10 cellular contexts compared by ENCODE assay signal in genomic region chr11:2302280-2302843, GRCh38. TPM values are rescaled to one million over a fixed set of nuclear protein-coding genes. Genes with fewer than 3 reads are reported as not detected.
DNase-seq lines count a peak whose midpoint lies in the region; ATAC-seq and TF ChIP-seq lines count a peak whose summit lies in the region.
"Had no signal": no experiment of that assay in that cellular context is flagged by ENCODE, and none has a peak within 500 bp of the region (broad histone marks: within the 10 kb centered on the region; RNA-seq: fewer than 3 reads in every experiment).

No MANE protein-coding gene starts in this region.

- no peaks in the 10 kb centered on the region for H3K79me2 ChIP-seq in SK-N-SH (ENCODE audit: insufficient read depth)

- no peaks in the 10 kb centered on the region for H3K9me2 ChIP-seq in SK-N-SH

- no peak overlapping the region for H3K9ac ChIP-seq in SK-N-SH

- WGBS in SK-N-SH (ENCODE audit: low lambda C conversion rate): 100% methylated on average over 2 of the region's 15 CpGs

- H3K9me3 Mint-ChIP-seq in activated B cell treated with CpG ODN at 0.5 μM for 24 hours (no peaks in the 10 kb centered on the region), chondrocyte (ENCODE audit: low read depth) (no peaks in the 10 kb centered on the region)
- no peaks in the 10 kb centered on the region for H3K9me3 Mint-ChIP-seq in stimulated activated naive CD8-positive, alpha-beta T cell treated with anti-CD3 and anti-CD28 coated beads, Interleukin-15, amount 100 ng/mL, for 72 hours

- H3K36me3 Mint-ChIP-seq in activated B cell treated with CpG ODN at 0.5 μM for 24 hours (ENCODE audit: low read depth) (peaks cover 8% of the 10 kb centered on the region), chondrocyte (ENCODE audit: low read depth) (no peaks in the 10 kb centered on the region)

- CTCF ChIA-PET in SK-N-SH (lab: Yijun Ruan, JAX): interaction anchor here (0.7 to 13.9 kb wide), 7 partner anchors 33 to 230 kb away, joined by 3 to 318 read pairs (median 5); partner anchors contain the start of gene TSSC4
- CTCF ChIA-PET in activated B cell treated with CpG ODN at 0.5 μM for 24 hours (lab: Charles Lee): interaction anchor here (0.9 to 11.2 kb wide), 3 partner anchors 98 to 151 kb away, joined by 3 to 321 read pairs (median 5); partner anchors contain the start of gene TSSC4

- H3F3A ChIP-seq in SK-N-SH (replicated peaks; ENCODE audit: insufficient read depth): peaks cover 4% of the 10 kb centered on the region

- H4K20me1 ChIP-seq in SK-N-SH (ENCODE audit: insufficient read depth): no peaks in the 10 kb centered on the region

- POLR2A ChIA-PET in SK-N-SH (lab: Yijun Ruan, JAX): interaction anchor here (0.8 to 1.2 kb wide), 2 partner anchors 9 to 109 kb away, joined by 3 to 4 read pairs; no protein-coding TSS in a partner anchor
- POLR2A ChIA-PET in activated B cell treated with CpG ODN at 0.5 μM for 24 hours (lab: Charles Lee): interaction anchor here (0.7 to 2.9 kb wide), 8 partner anchors 33 to 118 kb away, joined by 3 to 21 read pairs (median 7); partner anchors contain the start of genes ASCL2, CD81 and TSSC4

- H3K4me3 Mint-ChIP-seq in activated B cell treated with CpG ODN at 0.5 μM for 24 hours (peak overlapping the region; percentile 85), chondrocyte (ENCODE audit: unreplicated experiment) (no peak overlapping the region)
- peak overlapping the region; percentile 97 to 98 for H3K4me3 Mint-ChIP-seq in stimulated activated naive CD8-positive, alpha-beta T cell treated with anti-CD3 and anti-CD28 coated beads, Interleukin-15, amount 100 ng/mL, for 72 hours

- H3K4me3 ChIP-seq in SK-N-SH (ENCODE audit: low read depth in 2 of 2, low read length in 1 of 2) (no peak overlapping the region), left ventricle myocardium inferior (peak overlapping the region; percentile 67)

- H3K36me3 ChIP-seq in SK-N-SH (replicated peaks in 1 of 2; ENCODE audit: control insufficient read depth in 1 of 2, insufficient read depth in 2 of 2, low read length in 1 of 2): no peaks in the 10 kb centered on the region
- H3K36me3 ChIP-seq in left ventricle myocardium inferior: no peaks in the 10 kb centered on the region

- ATAC-seq in SK-N-SH treated with all-trans-retinoic acid at 6 μM for 48 hours (no peak), activated B cell treated with CpG ODN at 0.5 μM for 24 hours (ENCODE audit: low read depth) (peak; percentile 4), GM18511 (IDR thresholded peaks at IDR 0.05; ENCODE audit: unreplicated experiment) (no peak), esophagus mucosa (no peak)
- peak; percentile 55 for ATAC-seq in stimulated activated naive CD8-positive, alpha-beta T cell treated with anti-CD3 and anti-CD28 coated beads, Interleukin-15, amount 100 ng/mL, for 72 hours

- intact Hi-C loops in activated B cell treated with CpG ODN at 0.5 μM for 24 hours (cut with micrococcal nuclease): loop anchor here (5.0 kb wide), 1 partner anchor 600 kb away; a partner anchor contains a TSS
- intact Hi-C loops in left ventricle myocardium inferior (cut with micrococcal nuclease): no loop called here

- TF ChIP-seq RAD21 in SK-N-SH (IDR thresholded peaks at IDR 0.05; ENCODE audit: low read length): no peak

- H3K4me1 ChIP-seq in SK-N-SH (ENCODE audit: control insufficient read depth in 1 of 2, insufficient read depth in 2 of 2, low read depth in 1 of 2, low read length in 1 of 2) (peaks cover 12 to 48% of the 10 kb centered on the region in 2 experiments; a peak in 3 of 4 replicates), left ventricle myocardium inferior (peaks cover 58% of the 10 kb centered on the region)

- H3K27me3 ChIP-seq in SK-N-SH (ENCODE audit: insufficient read depth): no peaks in the 10 kb centered on the region
- H3K27me3 ChIP-seq in left ventricle myocardium inferior (ENCODE audit: low read depth): no peaks in the 10 kb centered on the region

- H3K27ac Mint-ChIP-seq in activated B cell treated with CpG ODN at 0.5 μM for 24 hours (peak overlapping the region; percentile 89), chondrocyte (ENCODE audit: unreplicated experiment) (no peak overlapping the region)
- H3K27ac Mint-ChIP-seq in stimulated activated naive CD8-positive, alpha-beta T cell treated with anti-CD3 and anti-CD28 coated beads, Interleukin-15, amount 100 ng/mL, for 72 hours: peak overlapping the region; percentile 95 to 97

- DNase-seq in SK-N-SH (peak; percentile 63), activated B cell treated with CpG ODN at 0.5 μM for 24 hours (peak; percentile 34), left ventricle myocardium inferior (no peak), chondrocyte (ENCODE audit: low spot score) (no peak)
- DNase-seq in stimulated activated naive CD8-positive, alpha-beta T cell treated with anti-CD3 and anti-CD28 coated beads, Interleukin-15, amount 100 ng/mL, for 72 hours: peak; percentile 49 to 59
- DNase-seq: 8988T, NCI-H2029 treated with DMSO at 0.1 percent for 48 hours had no signal

- H3K9me3 ChIP-seq in SK-N-SH (no peaks in the 10 kb centered on the region), left ventricle myocardium inferior (replicated peaks) (no peaks in the 10 kb centered on the region)

- H3K27ac ChIP-seq in SK-N-SH (ENCODE audit: low read depth in 2 of 2, low read length in 1 of 2) (peak overlapping the region in 1 of 2 experiments; percentile 69; a peak in 1 of 4 replicates), left ventricle myocardium inferior (replicated peaks) (peak overlapping the region; percentile 96)

- no peak overlapping the region for H3K4me2 ChIP-seq in SK-N-SH

- TF ChIP-seq EP300 in SK-N-SH (IDR thresholded peaks at IDR 0.05; ENCODE audit: borderline replicate concordance in 1 of 2, low read depth in 1 of 2, low read length in 1 of 2): no peak

- no peak overlapping the region for H2AFZ ChIP-seq in SK-N-SH (ENCODE audit: low read depth)

- no peaks in the 10 kb centered on the region for H3K27me3 Mint-ChIP-seq in activated B cell treated with CpG ODN at 0.5 μM for 24 hours
- H3K27me3 Mint-ChIP-seq in stimulated activated naive CD8-positive, alpha-beta T cell treated with anti-CD3 and anti-CD28 coated beads, Interleukin-15, amount 100 ng/mL, for 72 hours: no peaks in the 10 kb centered on the region
- H3K27me3 Mint-ChIP-seq in chondrocyte (ENCODE audit: low read depth): peaks cover 4% of the 10 kb centered on the region

- peaks cover 84% of the 10 kb centered on the region for H3K4me1 Mint-ChIP-seq in activated B cell treated with CpG ODN at 0.5 μM for 24 hours
- H3K4me1 Mint-ChIP-seq in stimulated activated naive CD8-positive, alpha-beta T cell treated with anti-CD3 and anti-CD28 coated beads, Interleukin-15, amount 100 ng/mL, for 72 hours: peaks cover 94% of the 10 kb centered on the region
- H3K4me1 Mint-ChIP-seq in chondrocyte (ENCODE audit: low read depth): peaks cover 13% of the 10 kb centered on the region

- TF ChIP-seq CTCF in SK-N-SH (IDR thresholded peaks at IDR 0.05) (no peak), activated B cell treated with CpG ODN at 0.5 μM for 24 hours (IDR thresholded peaks at IDR 0.05) (no peak), left ventricle myocardium inferior (IDR thresholded peaks at IDR 0.05; ENCODE audit: borderline replicate concordance) (no peak), chondrocyte (IDR thresholded peaks at IDR 0.05) (no peak)

TF ChIP-seq in SK-N-SH, 30 proteins besides CTCF, POLR2A, EP300 and RAD21 (continues in another document):
- no peak for TF ChIP-seq ELF1 (IDR thresholded peaks at IDR 0.05)
- TF ChIP-seq RFX5 (IDR thresholded peaks at IDR 0.05; ENCODE audit: low read length): no peak
- no peak for TF ChIP-seq MAX (IDR thresholded peaks at IDR 0.05; ENCODE audit: low read depth)

TF ChIP-seq in SK-N-SH treated with all-trans-retinoic acid at 6 μM for 48 hours, 23 proteins besides CTCF, POLR2A, EP300 and RAD21:
- TF ChIP-seq, protein P1, sequence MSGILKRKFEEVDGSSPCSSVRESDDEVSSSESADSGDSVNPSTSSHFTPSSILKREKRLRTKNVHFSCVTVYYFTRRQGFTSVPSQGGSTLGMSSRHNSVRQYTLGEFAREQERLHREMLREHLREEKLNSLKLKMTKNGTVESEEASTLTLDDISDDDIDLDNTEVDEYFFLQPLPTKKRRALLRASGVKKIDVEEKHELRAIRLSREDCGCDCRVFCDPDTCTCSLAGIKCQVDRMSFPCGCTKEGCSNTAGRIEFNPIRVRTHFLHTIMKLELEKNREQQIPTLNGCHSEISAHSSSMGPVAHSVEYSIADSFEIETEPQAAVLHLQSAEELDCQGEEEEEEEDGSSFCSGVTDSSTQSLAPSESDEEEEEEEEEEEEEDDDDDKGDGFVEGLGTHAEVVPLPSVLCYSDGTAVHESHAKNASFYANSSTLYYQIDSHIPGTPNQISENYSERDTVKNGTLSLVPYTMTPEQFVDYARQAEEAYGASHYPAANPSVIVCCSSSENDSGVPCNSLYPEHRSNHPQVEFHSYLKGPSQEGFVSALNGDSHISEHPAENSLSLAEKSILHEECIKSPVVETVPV (CRISPR knock-in tag; IDR thresholded peaks at IDR 0.05): no peak
- TF ChIP-seq TCF4 (CRISPR knock-in tag; IDR thresholded peaks at IDR 0.05; ENCODE audit: borderline replicate concordance) (no peak), ESRRG (CRISPR knock-in tag; IDR thresholded peaks at IDR 0.05) (no peak), ZNF70 (CRISPR knock-in tag; IDR thresholded peaks at IDR 0.05) (no peak)
TF ChIP-seq in SK-N-SH treated with all-trans-retinoic acid at 6 μM for 48 hours: peak in this region for 0.

RNA-seq across cellular contexts. Expression of gene TSPAN32, which starts 0.5 kb away (rescaled TPM):
- polyA plus RNA-seq in SK-N-SH (2012; rRNA removed): 0.12 and 0.18 TPM in 2 replicates
- 0.13 and 0.17 TPM in 2 replicates for polyA plus RNA-seq in SK-N-SH (2012; cell fraction: cytosol; rRNA removed)
- 0.75 and 1.2 TPM in 2 replicates for polyA plus RNA-seq in SK-N-SH (2012; cell fraction: nucleus; rRNA removed)
- total RNA-seq in activated B cell treated with CpG ODN at 0.5 μM for 24 hours: 6.8 and 7.3 TPM in 2 replicates
- total RNA-seq in left ventricle myocardium inferior: 27.1 TPM
- not detected in 3 replicates for total RNA-seq in chondrocyte
- total RNA-seq in esophagus mucosa: not detected

RNA-seq across cellular contexts. Expression of gene C11orf21, which starts 0.6 kb away (rescaled TPM):
- 0.03 and 0.06 TPM in 2 replicates for polyA plus RNA-seq in SK-N-SH (2012; rRNA removed)
- polyA plus RNA-seq in SK-N-SH (2012; cell fraction: cytosol; rRNA removed): 0.05 TPM in 1 of 2 replicates, not detected in the other
- polyA plus RNA-seq in SK-N-SH (2012; cell fraction: nucleus; rRNA removed): 0.09 and 0.20 TPM in 2 replicates
- total RNA-seq in activated B cell treated with CpG ODN at 0.5 μM for 24 hours: 5.2 and 8.8 TPM in 2 replicates
- 36.0 TPM for total RNA-seq in left ventricle myocardium inferior
- not detected in 3 replicates for total RNA-seq in chondrocyte
- 0.08 TPM for total RNA-seq in esophagus mucosa

RNA-seq across cellular contexts. Expression of gene ASCL2, which starts 32.0 kb away (rescaled TPM):
- not detected in 2 replicates for polyA plus RNA-seq in SK-N-SH (2012; rRNA removed)
- not detected in 2 replicates for polyA plus RNA-seq in SK-N-SH (2012; cell fraction: cytosol; rRNA removed)
- not detected in 2 replicates for polyA plus RNA-seq in SK-N-SH (2012; cell fraction: nucleus; rRNA removed)
- total RNA-seq in activated B cell treated with CpG ODN at 0.5 μM for 24 hours (1.3 and 1.4 TPM in 2 replicates), left ventricle myocardium inferior (not detected), chondrocyte (not detected in 3 replicates), esophagus mucosa (2.0 TPM)

Comparison
In these comparisons a context has a peak if more than half of its experiments do, and no peak if none do; other contexts are left out.
1. DNase-seq: peak in SK-N-SH (single experiment), activated B cell treated with CpG ODN at 0.5 μM for 24 hours (single experiment) and stimulated activated naive CD8-positive, alpha-beta T cell treated with anti-CD3 and anti-CD28 coated beads, Interleukin-15, amount 100 ng/mL, for 72 hours (2 of 2); none in left ventricle myocardium inferior (single experiment) and chondrocyte (single experiment).
2. ATAC-seq: peak in activated B cell treated with CpG ODN at 0.5 μM for 24 hours (single experiment) and stimulated activated naive CD8-positive, alpha-beta T cell treated with anti-CD3 and anti-CD28 coated beads, Interleukin-15, amount 100 ng/mL, for 72 hours (single experiment); none in SK-N-SH treated with all-trans-retinoic acid at 6 μM for 48 hours (single experiment), GM18511 (single experiment) and esophagus mucosa (single experiment).